Comparison of ENCODE assay signal across 8 cellular contexts in the genomic region with DNA sequence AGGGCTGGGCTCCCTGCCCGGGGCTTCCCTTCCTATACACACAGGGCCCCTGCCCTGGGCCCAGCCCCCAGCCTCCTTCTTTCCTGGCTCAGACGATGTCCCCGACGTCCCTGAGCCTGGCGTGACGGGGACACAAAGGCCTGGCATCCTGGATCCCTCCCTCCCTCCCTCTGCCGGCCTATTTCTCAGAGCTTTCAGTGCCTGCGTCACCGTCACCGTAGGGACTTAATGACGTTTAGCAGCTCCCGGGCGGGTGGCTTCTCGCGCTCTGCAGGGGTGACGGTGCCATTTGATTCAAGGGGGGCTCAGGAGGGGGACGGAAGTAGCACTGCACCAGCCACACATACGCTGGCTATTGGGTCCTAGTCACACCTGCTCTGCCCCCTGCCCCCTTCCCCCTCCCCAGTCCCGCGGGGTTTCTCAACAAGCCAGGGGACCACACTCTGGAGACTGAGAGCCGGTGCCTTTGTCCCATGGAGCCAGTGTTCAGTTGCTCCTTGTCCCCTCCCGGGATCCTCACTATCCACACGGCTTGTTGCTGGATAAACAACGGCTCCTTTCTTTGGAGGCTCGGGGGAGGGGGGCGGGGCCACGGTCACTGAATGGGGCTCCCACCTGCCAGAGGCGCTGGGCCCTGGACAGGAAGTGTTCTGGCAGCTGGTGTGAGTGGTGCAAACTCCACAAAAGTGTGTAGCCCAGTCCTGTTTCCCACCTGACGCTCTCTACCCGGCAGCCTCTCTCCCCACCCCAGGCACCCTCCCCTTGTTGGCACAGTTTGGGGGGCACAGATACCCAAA.
DNase-seq lines count a peak whose midpoint lies in the region; ATAC-seq and TF ChIP-seq lines count a peak whose summit lies in the region.
"Not testable (repeated sequence)": the region's sequence is repeated elsewhere in the genome, so short reads cannot be mapped to it uniquely, and the experiment has no call there.

No MANE protein-coding gene starts in this region.

- CTCF ChIA-PET in WTC11 (lab: Charles Lee), result not testable (repeated sequence)

- H3K4me1 Mint-ChIP-seq in WTC11; activated T-cell treated with anti-CD3 and anti-CD28 coated beads, Interleukin-2, amount 50 U/mL, for 4 hours (ENCODE audit: low read depth); central memory CD8-positive, alpha-beta T cell; naive B cell: not testable (repeated sequence)

- H3K9me3 Mint-ChIP-seq in WTC11; activated T-cell treated with anti-CD3 and anti-CD28 coated beads, Interleukin-2, amount 50 U/mL, for 4 hours; central memory CD8-positive, alpha-beta T cell; naive B cell: not testable (repeated sequence)

- H3K4me3 Mint-ChIP-seq in WTC11; activated T-cell treated with anti-CD3 and anti-CD28 coated beads, Interleukin-2, amount 50 U/mL, for 4 hours; central memory CD8-positive, alpha-beta T cell; naive B cell: not testable (repeated sequence)

- not testable (repeated sequence) for H3K4me3 ChIP-seq in BE2C (ENCODE audit: low read depth, low read length); heart left ventricle

- H3K36me3 ChIP-seq in BE2C, heart left ventricle: not testable (repeated sequence)

- H3K27me3 Mint-ChIP-seq in WTC11 (ENCODE audit: low read depth); activated T-cell treated with anti-CD3 and anti-CD28 coated beads, Interleukin-2, amount 50 U/mL, for 4 hours (ENCODE audit: low read depth); central memory CD8-positive, alpha-beta T cell; naive B cell: not testable (repeated sequence)

- not testable (repeated sequence) for TF ChIP-seq CTCF in BE2C (IDR thresholded peaks at IDR 0.05; ENCODE audit: low read depth, low read length); WTC11 (IDR thresholded peaks at IDR 0.05); heart left ventricle (IDR thresholded peaks at IDR 0.05)

- intact Hi-C loops in heart left ventricle (cut with DNase I); left colon (cut with DNase I, micrococcal nuclease); sciatic nerve (cut with DNase I): not testable (repeated sequence)

- DNase-seq in BE2C, result peak; percentile 2
- not testable (repeated sequence) for DNase-seq in WTC11 (ENCODE audit: low spot score); activated T-cell treated with anti-CD3 and anti-CD28 coated beads, Interleukin-2, amount 50 U/mL, for 4 hours; central memory CD8-positive, alpha-beta T cell (ENCODE audit: low spot score in 2 of 2); heart left ventricle; left colon
- DNase-seq in naive B cell, result peak; percentile 7
- DNase-seq in sciatic nerve (ENCODE audit: low spot score), result peak; percentile 18

- ATAC-seq in WTC11 (peak; percentile 46), heart left ventricle (peak in 3 of 4 donors; percentile 68 to 86 (median 80)), left colon (peak; percentile 55), naive B cell (ENCODE audit: low read depth in 2 of 2) (peak; percentile 75 to 80), sciatic nerve (peak; percentile 75)
- ATAC-seq in activated T-cell treated with anti-CD3 and anti-CD28 coated beads, Interleukin-2, amount 50 U/mL, for 4 hours, result peak; percentile 66 to 73
- peak; percentile 92 for ATAC-seq in central memory CD8-positive, alpha-beta T cell (replicated peaks; ENCODE audit: extremely low read depth, poor library complexity, severe bottlenecking)

- not testable (repeated sequence) for H3K36me3 Mint-ChIP-seq in WTC11; activated T-cell treated with anti-CD3 and anti-CD28 coated beads, Interleukin-2, amount 50 U/mL, for 4 hours (ENCODE audit: insufficient read depth); central memory CD8-positive, alpha-beta T cell (ENCODE audit: insufficient read depth); naive B cell

- TF ChIP-seq POLR2A in heart left ventricle (IDR thresholded peaks at IDR 0.05), result not testable (repeated sequence)

- H3K9me3 ChIP-seq in BE2C, heart left ventricle: not testable (repeated sequence)

- H3K4me1 ChIP-seq in BE2C, heart left ventricle: not testable (repeated sequence)

- not testable (repeated sequence) for H3K27ac ChIP-seq in heart left ventricle

- WGBS in heart left ventricle, 4 donors, result 31 to 57% (median 50%) methylated on average over 1 to 6 of the region's 30 CpGs; no CpG with 5 or more reads in 1 of the 4 donors

- POLR2A ChIA-PET in WTC11 (lab: Charles Lee), result not testable (repeated sequence)

- not testable (repeated sequence) for H3K27me3 ChIP-seq in BE2C, heart left ventricle

- not testable (repeated sequence) for H3K27ac Mint-ChIP-seq in WTC11; central memory CD8-positive, alpha-beta T cell (ENCODE audit: low read depth)
- peak overlapping the region in 2 of 6 donors; percentile 58 to 73 for H3K27ac Mint-ChIP-seq in naive B cell
